ENCODE assay signal across 8 cellular contexts in the genomic region with DNA sequence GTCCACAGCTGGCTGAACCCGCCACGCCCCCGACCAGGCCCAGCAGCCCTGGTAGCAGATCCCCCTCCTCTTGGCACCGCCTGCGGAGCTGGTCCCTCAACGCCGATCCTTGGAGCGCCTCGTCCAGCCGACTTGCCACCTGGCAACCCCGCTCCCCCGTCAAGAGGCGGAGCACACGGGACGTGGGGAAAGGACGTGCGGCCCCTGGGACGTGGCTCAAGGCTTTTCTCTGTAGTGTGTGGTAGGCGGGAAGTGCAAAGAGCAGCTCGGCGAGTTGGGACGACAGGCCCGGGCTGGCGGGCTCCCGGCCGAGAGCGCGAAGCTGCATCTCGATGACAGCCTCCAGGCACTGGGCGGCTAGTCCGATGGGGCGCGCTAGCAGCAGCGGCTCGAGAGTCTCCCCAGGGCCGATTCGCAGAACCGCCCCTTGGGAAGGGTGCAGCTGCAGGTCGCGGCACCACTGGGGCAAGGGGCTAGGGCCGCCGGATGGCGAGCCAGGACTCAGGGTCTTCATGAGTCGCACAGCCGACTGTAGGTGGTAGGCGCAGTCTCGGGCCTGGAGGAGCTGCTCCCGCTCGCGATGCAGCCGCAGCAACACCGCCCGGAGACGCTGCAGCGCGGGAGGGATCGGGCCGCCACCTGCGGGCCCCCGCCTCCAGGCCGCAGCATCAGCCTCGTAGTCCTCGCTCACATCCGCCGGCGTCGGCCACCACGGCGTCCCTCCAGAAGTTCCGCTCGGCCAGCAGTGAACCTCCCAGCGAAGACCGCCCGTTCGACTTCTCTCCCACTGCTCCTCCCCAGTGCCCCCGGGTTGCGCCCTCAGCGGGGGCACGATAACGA. TPM values are rescaled to one million over a fixed set of nuclear protein-coding genes. Genes with fewer than 3 reads are reported as not detected.
DNase-seq lines count a peak whose midpoint lies in the region; ATAC-seq and TF ChIP-seq lines count a peak whose summit lies in the region.

No MANE protein-coding gene starts in this region.

- TF ChIP-seq POLR2A in spleen (IDR thresholded peaks at IDR 0.05): no peak

- peak; percentile 47 to 54 for DNase-seq in AML-193 (lab: John Stamatoyannopoulos, UW)
- peak; percentile 67 for DNase-seq in iPS-NIHi11 (ENCODE audit: low spot score)
- peak; percentile 92 for DNase-seq in spleen
- no peak for DNase-seq in cortex of kidney (lab: John Stamatoyannopoulos, UW)

- intact Hi-C loops in spleen (cut with DNase I; ENCODE audit: low total_unique reads): loop anchor here (5.0 kb wide), 1 partner anchor 105 kb away; no protein-coding TSS in a partner anchor

- H3K27me3 ChIP-seq in spleen (replicated peaks in 1 of 7): no peaks in the 10 kb centered on the region

- H3K9me3 ChIP-seq in spleen: no peaks in the 10 kb centered on the region

- TF ChIP-seq CTCF in spleen (IDR thresholded peaks at IDR 0.05 in 8 of 11, conservative IDR thresholded peaks at IDR 0.05 in 3 of 11): no peak

- H3K4me1 ChIP-seq in spleen: peaks cover 33 to 68% (median 40%) of the 10 kb centered on the region in 6 donors

- ATAC-seq in GM18868 (IDR thresholded peaks at IDR 0.05; ENCODE audit: unreplicated experiment) (peak; percentile 29), HG03066 (IDR thresholded peaks at IDR 0.05; ENCODE audit: low read depth, unreplicated experiment) (peak; percentile 50)

- WGBS in spleen, 5 donors: 0 to 7% (median 2%) methylated on average over 31 to 80 of the region's 80 CpGs

- peak overlapping the region; percentile 83 for H3K27ac ChIP-seq in angular gyrus (ENCODE audit: low read depth, low read length)
- H3K27ac ChIP-seq in spleen: peak overlapping the region; percentile 85 to 97 (median 94)

- H3K4me3 ChIP-seq in spleen: peak overlapping the region; percentile 72 to 96 (median 88)

- H3K36me3 ChIP-seq in spleen: peaks cover 0 to 69% (median 27%) of the 10 kb centered on the region in 6 donors

TF ChIP-seq in PFSK-1, 5 proteins besides CTCF, POLR2A, EP300 and RAD21:
- TF ChIP-seq FOXP2 (optimal IDR thresholded peaks at IDR 0.05; ENCODE audit: borderline replicate concordance, extremely low read depth, extremely low read length, insufficient read depth) (peak; percentile 0), REST (IDR thresholded peaks at IDR 0.05; ENCODE audit: insufficient read depth in 1 of 2, low read depth in 2 of 2, low read length in 2 of 2) (no peak)

RNA-seq across cellular contexts. Expression of gene CCDC142, which starts 0.6 kb away (rescaled TPM):
- 11.0 TPM for polyA plus RNA-seq in PFSK-1 (2012; ENCODE audit: insufficient read length, low read depth)
- total RNA-seq in spleen: 10 to 100 TPM; 22.2 to 59.4 (median 31.6) TPM
- 1 to 10 TPM; 2.8 to 9.3 (median 3.4) TPM for polyA plus RNA-seq in spleen

RNA-seq across cellular contexts. Expression of gene TTC31, which starts 0.7 kb away (rescaled TPM):
- 14.5 TPM for polyA plus RNA-seq in PFSK-1 (2012; ENCODE audit: insufficient read length, low read depth)
- total RNA-seq in spleen: 10 to 100 TPM; 34.3 to 51.3 (median 38.3) TPM
- polyA plus RNA-seq in spleen: 10 to 100 TPM; 15.7 to 26.7 (median 21.6) TPM

RNA-seq across cellular contexts. Expression of gene MRPL53, which starts 9.7 kb away (rescaled TPM):
- polyA plus RNA-seq in PFSK-1 (2012; ENCODE audit: insufficient read length, low read depth): 142 TPM
- 10 to 100 TPM; 13.0 to 74.3 (median 61.7) TPM for total RNA-seq in spleen
- polyA plus RNA-seq in spleen: 10 to 100 TPM; 69.4 to 86.7 (median 78.6) TPM

RNA-seq across cellular contexts. Expression of gene MOGS, which starts 17.0 kb away (rescaled TPM):
- 53.8 TPM for polyA plus RNA-seq in PFSK-1 (2012; ENCODE audit: insufficient read length, low read depth)
- 10 to 100 TPM; 49.2 to 61.6 (median 56.7) TPM for total RNA-seq in spleen
- 10 to 100 TPM; 24.6 to 35.5 (median 31.0) TPM for polyA plus RNA-seq in spleen

RNA-seq across cellular contexts. Expression of gene LBX2, which starts 17.2 kb away (rescaled TPM):
- 1.7 TPM for polyA plus RNA-seq in PFSK-1 (2012; ENCODE audit: insufficient read length, low read depth)
- 1 to 10 TPM in 3 of 7 donors, under 1 TPM in 4; 0.52 to 2.7 (median 0.89) TPM for total RNA-seq in spleen
- polyA plus RNA-seq in spleen: 1 to 10 TPM in 1 of 3 donors, under 1 TPM in 2; 0.50 to 1.8 (median 0.93) TPM
